In genomic region chr9:137578518-137579258, GRCh38 we compare ENCODE assay signal across 8 cellular contexts. TPM values are rescaled to one million over a fixed set of nuclear protein-coding genes. Genes with fewer than 3 reads are reported as not detected.
DNase-seq lines count a peak whose midpoint lies in the region; TF ChIP-seq lines count a peak whose summit lies in the region.

Gene DPH7, minus strand, starts transcription at chr9:137578925. Its CDS starts 148 bp downstream, at chr9:137578777.

- H3K27me3 ChIP-seq in H9 (ENCODE audit: insufficient read depth, low read length) (no peaks in the 10 kb centered on the region), MG63 (no peaks in the 10 kb centered on the region), neuronal stem cell (ENCODE audit: control insufficient read depth in 3 of 3, insufficient read depth in 3 of 3, low read depth in 1 of 3, low read length in 3 of 3) (no peaks in the 10 kb centered on the region)

- no peak within 1 kb of the TSS for H4K8ac ChIP-seq in H9 (replicated peaks; ENCODE audit: insufficient read length, low read depth, low read length)
- H4K8ac ChIP-seq in neuronal stem cell (ENCODE audit: low read depth, low read length), result no peak within 1 kb of the TSS

- H3K18ac ChIP-seq in H9 (ENCODE audit: insufficient read length, low read depth, low read length) (peak within 1 kb of the TSS; percentile 65), neuronal stem cell (ENCODE audit: low read length) (peak within 1 kb of the TSS; percentile 98)

- no peak within 1 kb of the TSS for H2AK5ac ChIP-seq in H9 (ENCODE audit: insufficient read length, low read length)
- H2AK5ac ChIP-seq in neuronal stem cell (ENCODE audit: low read depth, low read length), result peak within 1 kb of the TSS; percentile 87

- no peak within 1 kb of the TSS for H4K91ac ChIP-seq in H9 (ENCODE audit: insufficient read length, low read depth, low read length)
- no peak within 1 kb of the TSS for H4K91ac ChIP-seq in neuronal stem cell (ENCODE audit: low read depth, low read length, poor library complexity)

- H4K5ac ChIP-seq in H9 (ENCODE audit: insufficient read length, low read depth, low read length), result no peak within 1 kb of the TSS

- no peak within 1 kb of the TSS for H3T11ph ChIP-seq in H9 (ENCODE audit: low read length)

- H3K4me3 Mint-ChIP-seq in H9, result peak within 1 kb of the TSS; percentile 86 to 90

- H3K9ac ChIP-seq in H9 (ENCODE audit: extremely low read depth, insufficient read length, low read length) (peak within 1 kb of the TSS; percentile 79), neuronal stem cell (ENCODE audit: low read depth, low read length, poor library complexity) (peak within 1 kb of the TSS; percentile 99)

- peak within 1 kb of the TSS; percentile 93 for H3K4me2 ChIP-seq in H9 (ENCODE audit: insufficient read depth, insufficient read length, low read length)
- peak within 1 kb of the TSS; percentile 67 for H3K4me2 ChIP-seq in neuronal stem cell (ENCODE audit: insufficient read depth, low read length, poor library complexity, severe bottlenecking)

- peak; percentile 83 for DNase-seq in GDM1 (lab: John Stamatoyannopoulos, UW)
- peak; percentile 95 for DNase-seq in H9
- DNase-seq in MG63, result peak; percentile 96
- peak; percentile 61 for DNase-seq in SHP77 treated with DMSO at 0.1 percent for 48 hours (lab: John Stamatoyannopoulos, UW)
- peak; percentile 97 for DNase-seq in activated gamma-delta T cell treated with anti-CD3 and anti-CD28 coated beads, Interleukin-2, amount 50 U/mL, for 16 hours (ENCODE audit: low read depth)
- DNase-seq in foreskin melanocyte, result peak; percentile 86
- DNase-seq in neuronal stem cell (ENCODE audit: low spot score), result peak; percentile 88

- H3K79me2 ChIP-seq in H9 (ENCODE audit: insufficient read depth, low read length), result peaks cover 10% of the 10 kb centered on the region; the same call in 1 of the 2 replicates

- H2BK120ac ChIP-seq in H9 (ENCODE audit: low read depth, low read length, poor library complexity, severe bottlenecking) (no peak within 1 kb of the TSS), neuronal stem cell (ENCODE audit: low read depth, low read length) (no peak within 1 kb of the TSS)

- peaks cover 37 to 72% (median 59%) of the 10 kb centered on the region in 3 experiments for H3K36me3 Mint-ChIP-seq in H9 (ENCODE audit: insufficient read depth in 1 of 3, low read depth in 3 of 3)

- WGBS in H9 (ENCODE audit: extremely low coverage, insufficient read length, low lambda C conversion rate), result no CpG with 5 or more reads among the region's 82 CpGs
- WGBS in neuronal stem cell (ENCODE audit: extremely low coverage in 2 of 2, insufficient read length in 2 of 2, insufficient replicate concordance in 1 of 2), 2 donors, result no CpG with 5 or more reads among the region's 82 CpGs

- H3K14ac ChIP-seq in H9 (ENCODE audit: insufficient read depth, low read length), result peak within 1 kb of the TSS; percentile 84
- H3K14ac ChIP-seq in neuronal stem cell (ENCODE audit: low read length), result no peak within 1 kb of the TSS

- no peak within 1 kb of the TSS for H2BK5ac ChIP-seq in H9 (ENCODE audit: insufficient read length, low read length)
- no peak within 1 kb of the TSS for H2BK5ac ChIP-seq in neuronal stem cell (ENCODE audit: low read length)

- H3K27ac ChIP-seq in H9 (ENCODE audit: insufficient read length, low read depth, low read length) (no peak within 1 kb of the TSS), neuronal stem cell (replicated peaks; ENCODE audit: low read length) (peak within 1 kb of the TSS; percentile 70)

- no peak within 1 kb of the TSS for H3K56ac ChIP-seq in H9 (ENCODE audit: insufficient read length, low read depth, low read length)

- H2AFZ ChIP-seq in H9 (ENCODE audit: low read length) (no peak within 1 kb of the TSS), neuronal stem cell (ENCODE audit: low read length) (peak within 1 kb of the TSS; percentile 97)

- H2BK12ac ChIP-seq in H9 (ENCODE audit: insufficient read length, low read depth, low read length), result no peak within 1 kb of the TSS
- H2BK12ac ChIP-seq in neuronal stem cell (ENCODE audit: low read length), result peak within 1 kb of the TSS; percentile 53

- H2BK15ac ChIP-seq in H9 (ENCODE audit: low read depth, low read length) (no peak within 1 kb of the TSS), neuronal stem cell (ENCODE audit: low read length) (no peak within 1 kb of the TSS)

- H3K27ac Mint-ChIP-seq in H9, result peak within 1 kb of the TSS; percentile 24 to 94 (median 91); a peak in 5 of 7 replicates

- no peak within 1 kb of the TSS for H3K23ac ChIP-seq in H9 (ENCODE audit: insufficient read length, low read depth, low read length)
- H3K23ac ChIP-seq in neuronal stem cell (ENCODE audit: low read depth, low read length, poor library complexity), result peak within 1 kb of the TSS; percentile 98

- H3K4me1 Mint-ChIP-seq in H9, result peaks cover 29 to 40% of the 10 kb centered on the region in 2 experiments

- H3K9me3 ChIP-seq in H9 (ENCODE audit: control insufficient read depth, low read depth, low read length) (no peaks in the 10 kb centered on the region), MG63 (no peaks in the 10 kb centered on the region), neuronal stem cell (replicated peaks in 1 of 2; ENCODE audit: control insufficient read depth in 2 of 2, insufficient read depth in 1 of 2, low read depth in 1 of 2, low read length in 2 of 2) (no peaks in the 10 kb centered on the region)

- no peaks in the 10 kb centered on the region for H3K9me3 Mint-ChIP-seq in H9

- TF ChIP-seq CTCF in H9 (conservative IDR thresholded peaks at IDR 0.05) (peak; percentile 98), subcutaneous adipose tissue (IDR thresholded peaks at IDR 0.05; ENCODE audit: low read depth) (no peak)

- H3K23me2 ChIP-seq in H9 (ENCODE audit: insufficient read length, low read depth, low read length, poor library complexity, severe bottlenecking), result peaks cover 12% of the 10 kb centered on the region

- H3K4ac ChIP-seq in H9 (ENCODE audit: low read depth, low read length), result no peak within 1 kb of the TSS
- H3K4ac ChIP-seq in neuronal stem cell (ENCODE audit: low read length), result no peak within 1 kb of the TSS

- H3K4me1 ChIP-seq in H9 (ENCODE audit: insufficient read depth, low read length), result peaks cover 4% of the 10 kb centered on the region; the same call in 1 of the 2 replicates
- H3K4me1 ChIP-seq in neuronal stem cell (ENCODE audit: control insufficient read depth in 2 of 2, insufficient read depth in 1 of 2, low read depth in 1 of 2, low read length in 2 of 2), result peaks cover 6 to 8% of the 10 kb centered on the region in 2 donors

- H2BK20ac ChIP-seq in H9 (ENCODE audit: low read depth, low read length, poor library complexity, severe bottlenecking), result no peak within 1 kb of the TSS

- H3K79me1 ChIP-seq in H9 (ENCODE audit: insufficient read depth, low read depth, low read length, poor library complexity, severe bottlenecking) (peaks cover 13% of the 10 kb centered on the region), neuronal stem cell (ENCODE audit: low read depth, low read length) (peaks cover 6% of the 10 kb centered on the region)

- no peaks in the 10 kb centered on the region for H4K20me1 ChIP-seq in H9 (ENCODE audit: control insufficient read depth, insufficient read depth, insufficient read length)

- no peaks in the 10 kb centered on the region for H3K27me3 Mint-ChIP-seq in H9 (ENCODE audit: low read depth)

- H3K4me3 ChIP-seq in MG63 (peak within 1 kb of the TSS; percentile 89), neuronal stem cell (ENCODE audit: low read length in 2 of 2) (peak within 1 kb of the TSS; percentile 100)

- H3K36me3 ChIP-seq in MG63, result peaks cover 44% of the 10 kb centered on the region
- H3K36me3 ChIP-seq in neuronal stem cell (replicated peaks in 1 of 2; ENCODE audit: control insufficient read depth in 2 of 2, insufficient read depth in 2 of 2, low read length in 2 of 2), result peaks cover 49 to 69% of the 10 kb centered on the region in 2 donors

RNA-seq across cellular contexts. Expression of gene DPH7, which starts in this region (rescaled TPM):
- total RNA-seq in H9 (2021) (49.2 and 51.3 TPM in 2 replicates), subcutaneous adipose tissue (10 to 100 TPM; 17.0 to 44.1 (median 22.6) TPM)
- total RNA-seq in MG63 (2014; rRNA removed; shearing (Covaris generic); ENCODE audit: low replicate concordance), result 28.8 and 69.1 TPM in 2 replicates
- 29.5 TPM for polyA plus RNA-seq in neuronal stem cell (2013, experiment 1 of 2)
- polyA plus RNA-seq in neuronal stem cell (2013, experiment 2 of 2), result 29.6 TPM
